In the genomic region with DNA sequence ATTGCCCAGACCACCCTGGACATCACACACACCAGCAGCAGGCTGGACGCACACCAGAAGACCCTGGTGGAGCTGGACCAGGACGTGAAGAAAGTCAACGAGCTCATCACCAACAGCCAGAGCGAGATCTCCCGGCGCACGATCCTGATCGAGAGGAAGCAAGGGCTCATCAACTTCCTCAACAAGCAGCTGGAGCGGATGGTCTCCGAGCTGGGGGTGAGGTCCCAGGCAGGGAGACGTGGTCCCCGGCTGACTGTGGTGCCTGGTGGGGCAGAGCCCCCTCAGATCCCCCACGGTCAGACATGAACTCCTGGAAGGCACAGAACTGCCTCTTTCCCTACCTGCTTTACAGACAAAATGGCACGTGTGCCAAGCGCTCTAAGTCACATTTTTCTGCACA, we compare ENCODE assay signal across 7 cellular contexts.
"Had no signal": no experiment of that assay in that cellular context is flagged by ENCODE, and none has a peak within 500 bp of the region (broad histone marks: within the 10 kb centered on the region; RNA-seq: fewer than 3 reads in every experiment).

No MANE protein-coding gene starts in this region.

- H3K4me3 Mint-ChIP-seq: HFFc6 had no signal

- FAIRE-seq: HTR-8/SVneo, K562 had no signal

- DNase-seq: GM23248, GOT3, HFFc6, IMR-90 had no signal

- H3K27ac ChIP-seq: GM23248 had no signal

- H3K9me3 ChIP-seq: HAP-1 had no signal

- H2AFZ ChIP-seq: GM23248 had no signal

- H3K9me3 Mint-ChIP-seq: HFFc6 had no signal

- H3K36me3 ChIP-seq: HAP-1 had no signal

- H3K27ac Mint-ChIP-seq: HFFc6 had no signal

- H3K4me3 ChIP-seq: GM23248, HAP-1, K562 had no signal
